9 cellular contexts compared by ENCODE assay signal in the genomic region with DNA sequence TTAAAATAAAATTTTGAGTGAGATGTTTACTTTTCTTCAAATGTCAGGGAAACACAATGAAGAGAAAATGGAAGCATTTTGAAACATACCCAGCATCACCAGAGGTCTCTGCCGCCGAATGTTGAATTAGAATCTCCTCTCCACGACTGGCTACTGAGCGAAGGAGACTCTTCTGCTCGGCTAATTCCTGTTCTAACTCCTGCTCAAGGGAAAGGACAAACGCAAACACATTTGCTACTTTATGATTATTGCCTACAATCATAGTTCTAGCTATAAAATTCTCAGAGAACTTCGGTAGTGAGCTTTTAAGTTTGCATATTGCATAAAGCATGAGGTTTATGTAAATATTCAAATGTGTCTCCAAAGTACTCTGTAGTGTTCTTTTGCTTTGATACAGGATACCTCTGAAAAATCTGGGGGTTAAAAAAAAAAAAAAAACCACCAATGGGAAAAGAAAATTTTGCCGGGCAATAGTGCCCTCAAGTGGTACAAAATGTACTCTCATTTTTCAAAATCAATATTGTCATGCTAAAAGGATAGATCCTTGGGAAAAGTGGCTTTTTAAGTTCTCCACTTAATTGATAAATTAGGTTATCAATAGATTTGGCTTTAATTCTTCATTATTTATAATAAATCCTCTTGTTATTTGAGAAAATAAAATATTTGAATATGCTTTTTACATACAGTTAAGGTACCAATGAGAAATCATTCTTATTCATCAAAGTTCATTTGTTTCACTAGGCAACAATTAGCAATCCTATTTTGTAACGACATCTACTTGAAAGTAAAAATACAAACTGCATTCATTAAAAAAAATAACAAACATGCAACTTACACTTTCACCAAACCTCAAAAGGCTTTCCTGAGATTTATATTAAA.
DNase-seq lines count a peak whose midpoint lies in the region; ATAC-seq, FAIRE-seq and TF ChIP-seq lines count a peak whose summit lies in the region.
"Had no signal": no experiment of that assay in that cellular context is flagged by ENCODE, and none has a peak within 500 bp of the region (broad histone marks: within the 10 kb centered on the region; RNA-seq: fewer than 3 reads in every experiment).

No MANE protein-coding gene starts in this region.

- peaks cover 23% of the 10 kb centered on the region for H3K4me1 ChIP-seq in foreskin keratinocyte
- peaks cover 0 to 4% of the 10 kb centered on the region in 2 donors for H3K4me1 ChIP-seq in left lung

- TF ChIP-seq POLR2A in GM12892 (IDR thresholded peaks at IDR 0.05; ENCODE audit: low read depth, low read length) = no peak

- H3K27ac ChIP-seq in HL-60 (replicated peaks) (no peak overlapping the region), foreskin keratinocyte (no peak overlapping the region), left lung (no peak overlapping the region)
- H3K27ac ChIP-seq: skin epidermis had no signal

- ATAC-seq in SK-N-SH treated with all-trans-retinoic acid at 6 μM for 48 hours (peak; percentile 28; the same call in 2 of the 3 replicates), foreskin keratinocyte (no peak), left lung (no peak), GM18870 (IDR thresholded peaks at IDR 0.05; ENCODE audit: unreplicated experiment) (no peak)

- intact Hi-C loops in left lung (cut with DNase I) = no loop called here

- TF ChIP-seq CTCF in HL-60 (IDR thresholded peaks at IDR 0.05; ENCODE audit: insufficient read depth, low read length) (peak; percentile 7), foreskin keratinocyte (conservative IDR thresholded peaks at IDR 0.05) (peak; percentile 71), left lung (IDR thresholded peaks at IDR 0.05) (no peak)

- DNase-seq in DMS53 (lab: John Stamatoyannopoulos, UW) = peak; percentile 73
- no peak for DNase-seq in HL-60 (ENCODE audit: low read depth in 1 of 2, low spot score in 1 of 2)
- DNase-seq in foreskin keratinocyte = peak in 1 of 2 donors; percentile 30
- peak; percentile 27 for DNase-seq in stimulated activated CD4-positive, alpha-beta T cell treated with anti-CD3 and anti-CD28 coated beads, Interleukin-4, amount 100 ng/mL, for 24 hours
- DNase-seq in left lung = no peak
- DNase-seq in GM12892 (ENCODE audit: insufficient read length) = no peak

- peaks cover 0 to 66% of the 10 kb centered on the region in 2 donors for H3K36me3 ChIP-seq in left lung

- FAIRE-seq in GM12892 (lab: Jason Lieb, UNC) = no peak

- no peaks in the 10 kb centered on the region for H3K9me3 ChIP-seq in left lung

- H3K4me3 ChIP-seq in HL-60 (replicated peaks; ENCODE audit: insufficient read depth, low read length) = no peak overlapping the region
- H3K4me3 ChIP-seq in left lung = no peak overlapping the region
- H3K4me3 ChIP-seq: skin epidermis had no signal

- H3K27me3 ChIP-seq in HL-60 (ENCODE audit: insufficient read depth, poor library complexity, severe bottlenecking) (no peaks in the 10 kb centered on the region), foreskin keratinocyte (no peaks in the 10 kb centered on the region), left lung (no peaks in the 10 kb centered on the region)

TF ChIP-seq in SK-N-SH treated with all-trans-retinoic acid at 6 μM for 48 hours, 23 proteins besides CTCF, POLR2A, EP300 and RAD21:
- TF ChIP-seq, protein P1, sequence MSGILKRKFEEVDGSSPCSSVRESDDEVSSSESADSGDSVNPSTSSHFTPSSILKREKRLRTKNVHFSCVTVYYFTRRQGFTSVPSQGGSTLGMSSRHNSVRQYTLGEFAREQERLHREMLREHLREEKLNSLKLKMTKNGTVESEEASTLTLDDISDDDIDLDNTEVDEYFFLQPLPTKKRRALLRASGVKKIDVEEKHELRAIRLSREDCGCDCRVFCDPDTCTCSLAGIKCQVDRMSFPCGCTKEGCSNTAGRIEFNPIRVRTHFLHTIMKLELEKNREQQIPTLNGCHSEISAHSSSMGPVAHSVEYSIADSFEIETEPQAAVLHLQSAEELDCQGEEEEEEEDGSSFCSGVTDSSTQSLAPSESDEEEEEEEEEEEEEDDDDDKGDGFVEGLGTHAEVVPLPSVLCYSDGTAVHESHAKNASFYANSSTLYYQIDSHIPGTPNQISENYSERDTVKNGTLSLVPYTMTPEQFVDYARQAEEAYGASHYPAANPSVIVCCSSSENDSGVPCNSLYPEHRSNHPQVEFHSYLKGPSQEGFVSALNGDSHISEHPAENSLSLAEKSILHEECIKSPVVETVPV (CRISPR knock-in tag; IDR thresholded peaks at IDR 0.05) = no peak
- TF ChIP-seq ZC3H10 (CRISPR knock-in tag; IDR thresholded peaks at IDR 0.05) = no peak
- no peak for TF ChIP-seq BACH2 (CRISPR knock-in tag; IDR thresholded peaks at IDR 0.05; ENCODE audit: borderline replicate concordance)
- no peak for TF ChIP-seq ZFP30 (CRISPR knock-in tag; IDR thresholded peaks at IDR 0.05)
- no peak for TF ChIP-seq PPARA (CRISPR knock-in tag; IDR thresholded peaks at IDR 0.05; ENCODE audit: borderline replicate concordance)
- TF ChIP-seq OSR1 (CRISPR knock-in tag; IDR thresholded peaks at IDR 0.05) = no peak

Comparison
In these comparisons a context has a peak if more than half of its experiments do, and no peak if none do; other contexts are left out.
1. DNase-seq: peak in DMS53 (single experiment) and stimulated activated CD4-positive, alpha-beta T cell treated with anti-CD3 and anti-CD28 coated beads, Interleukin-4, amount 100 ng/mL, for 24 hours (single experiment); none in HL-60 (0 of 2), left lung (0 of 2) and GM12892 (single experiment).
2. CTCF ChIP-seq: peak in HL-60 (single experiment) and foreskin keratinocyte (single experiment); none in left lung (0 of 2).